Comparison of ENCODE assay signal across 20 cellular contexts in genomic region chr19:53546766-53547541, GRCh38. TPM values are rescaled to one million over a fixed set of nuclear protein-coding genes. Genes with fewer than 3 reads are reported as not detected.
DNase-seq lines count a peak whose midpoint lies in the region; ATAC-seq, FAIRE-seq and TF ChIP-seq lines count a peak whose summit lies in the region.
"Had no signal": no experiment of that assay in that cellular context is flagged by ENCODE, and none has a peak within 500 bp of the region (broad histone marks: within the 10 kb centered on the region; RNA-seq: fewer than 3 reads in every experiment).

No MANE protein-coding gene starts in this region.

- POLR2A ChIA-PET in HEK293 (lab: Yijun Ruan, JAX) (no interaction called here), HepG2 (lab: Yijun Ruan, JAX) (no interaction called here)

- H3K9me3 ChIP-seq in HEK293 (ENCODE audit: control insufficient read depth, insufficient read depth, low read depth, low read length): no peaks in the 10 kb centered on the region
- no peaks in the 10 kb centered on the region for H3K9me3 ChIP-seq in adipocyte (ENCODE audit: control insufficient read depth, low read length)
- no peaks in the 10 kb centered on the region for H3K9me3 ChIP-seq in HepG2 (ENCODE audit: low read length)
- no peaks in the 10 kb centered on the region for H3K9me3 ChIP-seq in subcutaneous abdominal adipose tissue (ENCODE audit: control insufficient read depth in 5 of 5, low read length in 5 of 5)
- H3K9me3 ChIP-seq: pancreas had no signal

- in situ Hi-C loops in HepG2 (cut with HindIII; ENCODE audit: extremely low pct_ligation_motif_present, low pct_unique_long_range_greater_than_20kb): no loop called here

- peaks cover 3% of the 10 kb centered on the region for H3K9me3 Mint-ChIP-seq in stimulated activated memory B cell treated with anti-CD40 and anti-IgM and Interleukin-4, amounts not matched to agents 10 μg/mL and 1 μg/mL and 100 μg/mL, for 72 hours
- H3K9me3 Mint-ChIP-seq: endodermal cell had no signal

- no peak for ATAC-seq in HepG2
- no peak for ATAC-seq in stimulated activated memory B cell treated with anti-CD40 and anti-IgM and Interleukin-4, amounts not matched to agents 10 μg/mL and 1 μg/mL and 100 μg/mL, for 72 hours

- whole genome bisulfite sequencing in HepG2 (ENCODE audit: low lambda C conversion rate): 83% methylated on average over 6 of the region's 6 CpGs

- peaks cover under 1 to 27% of the 10 kb centered on the region in 2 experiments for H3K36me3 ChIP-seq in HEK293 (ENCODE audit: control insufficient read depth in 2 of 2, insufficient read depth in 1 of 2, low read length in 2 of 2)
- H3K36me3 ChIP-seq in adipocyte (ENCODE audit: control insufficient read depth, insufficient read depth, low read length, severe bottlenecking): peaks cover 10% of the 10 kb centered on the region
- H3K36me3 ChIP-seq in HepG2 (replicated peaks in 1 of 2; ENCODE audit: control insufficient read depth in 1 of 2, insufficient read depth in 2 of 2, low read length in 2 of 2): 0 out of 5 replicates have a peak, but pooled peaks cover 2 to 9% of the 10 kb centered on the region in 2 experiments
- peaks cover 0 to 7% (median 4%) of the 10 kb centered on the region in 5 donors for H3K36me3 ChIP-seq in subcutaneous abdominal adipose tissue (ENCODE audit: control insufficient read depth in 5 of 5, insufficient read depth in 5 of 5, low read length in 5 of 5)
- H3K36me3 ChIP-seq: pancreas had no signal

- no peak overlapping the region for H3K27ac ChIP-seq in HEK293 (ENCODE audit: extremely low read depth, low read depth, low read length)
- H3K27ac ChIP-seq in HepG2 (ENCODE audit: extremely low read length, insufficient read depth, low read length): peak overlapping the region; percentile 29
- H3K27ac ChIP-seq in subcutaneous abdominal adipose tissue (ENCODE audit: low read depth, low read length): peak overlapping the region; percentile 32
- H3K27ac ChIP-seq: pancreas had no signal

- H3K27me3 ChIP-seq in adipocyte (replicated peaks; ENCODE audit: control insufficient read depth, insufficient read depth, low read length) (no peaks in the 10 kb centered on the region), HepG2 (ENCODE audit: control insufficient read depth in 1 of 2, insufficient read depth in 2 of 2, low read length in 2 of 2) (no peaks in the 10 kb centered on the region), subcutaneous abdominal adipose tissue (ENCODE audit: control insufficient read depth in 5 of 5, insufficient read depth in 4 of 5, low read length in 5 of 5) (no peaks in the 10 kb centered on the region)
- H3K27me3 ChIP-seq: pancreas had no signal

- H3K79me2 ChIP-seq in HepG2 (ENCODE audit: insufficient read depth, low read length): peaks cover 29% of the 10 kb centered on the region

- TF ChIP-seq RAD21 in HepG2 (CRISPR knock-in tag; IDR thresholded peaks at IDR 0.05): no peak

- no peak overlapping the region for H3K4me2 ChIP-seq in HepG2 (ENCODE audit: low read depth, low read length)

- H3K9ac ChIP-seq in adipocyte (ENCODE audit: low read length): peak overlapping the region; percentile 33
- H3K9ac ChIP-seq in HepG2 (ENCODE audit: insufficient read depth, low read depth, low read length): no peak overlapping the region
- H3K9ac ChIP-seq in subcutaneous abdominal adipose tissue (ENCODE audit: low read length in 5 of 5): no peak overlapping the region

- no TSS peak for BruUV-seq in HepG2 (replicated peaks; lab: Mats Ljungman, UMichigan)

- intact Hi-C loops in HepG2 (cut with micrococcal nuclease; ENCODE audit: unreplicated experiment): no loop called here

- no peak for FAIRE-seq in HepG2 (lab: Jason Lieb, UNC)
- FAIRE-seq: astrocyte, GM12892, pancreas had no signal

- DNase-seq in adipocyte (ENCODE audit: low read depth) (no peak), HepG2 (ENCODE audit: low spot score) (no peak), GM20000 (ENCODE audit: low spot score) (no peak), EL (no peak)
- DNase-seq: activated CD4-positive, alpha-beta T cell treated with anti-CD3 and anti-CD28 coated beads for 1 hour; activated CD8-positive, alpha-beta memory T cell treated with anti-CD3 and anti-CD28 coated beads, Interleukin-2, amount 50 U/mL, for 4 hours; activated gamma-delta T cell; endodermal cell; kidney glomerular epithelial cell; NCI-H1092; NCI-H69; OCI-M1; pancreas; stimulated activated CD4-positive, alpha-beta T cell treated with anti-CD3 and anti-CD28 coated beads, Interleukin-2, amount 100 ng/mL, for 24 hours had no signal

- no peak overlapping the region for H3K4me3 Mint-ChIP-seq in stimulated activated memory B cell treated with anti-CD40 and anti-IgM and Interleukin-4, amounts not matched to agents 10 μg/mL and 1 μg/mL and 100 μg/mL, for 72 hours
- H3K4me3 Mint-ChIP-seq: B cell, endodermal cell had no signal

- peaks cover 39% of the 10 kb centered on the region for H3K36me3 Mint-ChIP-seq in stimulated activated memory B cell treated with anti-CD40 and anti-IgM and Interleukin-4, amounts not matched to agents 10 μg/mL and 1 μg/mL and 100 μg/mL, for 72 hours

- H4K20me1 ChIP-seq in HepG2 (ENCODE audit: insufficient read depth, low read length): no peaks in the 10 kb centered on the region

- H3K27me3 Mint-ChIP-seq in stimulated activated memory B cell treated with anti-CD40 and anti-IgM and Interleukin-4, amounts not matched to agents 10 μg/mL and 1 μg/mL and 100 μg/mL, for 72 hours: no peaks in the 10 kb centered on the region
- H3K27me3 Mint-ChIP-seq: B cell had no signal

- H2AFZ ChIP-seq in HepG2 (ENCODE audit: low read length): no peak overlapping the region

- no peak overlapping the region for H3K4me3 ChIP-seq in HEK293 (ENCODE audit: low read depth, low read length)
- H3K4me3 ChIP-seq in adipocyte (ENCODE audit: low read length): no peak overlapping the region
- H3K4me3 ChIP-seq in HepG2 (replicated peaks in 1 of 3; ENCODE audit: insufficient read depth in 1 of 3, low read depth in 2 of 3, low read length in 3 of 3): no peak overlapping the region
- H3K4me3 ChIP-seq in subcutaneous abdominal adipose tissue (ENCODE audit: low read depth in 1 of 5, low read length in 5 of 5): peak overlapping the region in 1 of 5 donors; percentile 19
- H3K4me3 ChIP-seq: pancreas had no signal

- no peak for TF ChIP-seq EP300 in HepG2 (IDR thresholded peaks at IDR 0.05; ENCODE audit: low read depth in 2 of 2, low read length in 2 of 2)
- TF ChIP-seq EP300 in HepG2 (CRISPR knock-in tag; IDR thresholded peaks at IDR 0.05; ENCODE audit: borderline replicate concordance): no peak

- H3K27ac Mint-ChIP-seq in stimulated activated memory B cell treated with anti-CD40 and anti-IgM and Interleukin-4, amounts not matched to agents 10 μg/mL and 1 μg/mL and 100 μg/mL, for 72 hours: no peak overlapping the region
- H3K27ac Mint-ChIP-seq: B cell, endodermal cell had no signal

- CTCF ChIA-PET in HEK293 (lab: Yijun Ruan, JAX): no interaction called here
- CTCF ChIA-PET in HepG2 (lab: Yijun Ruan, JAX; ENCODE audit: low intra/inter-chr PET ratio, low total read pairs): no interaction called here

- H3K4me1 Mint-ChIP-seq in stimulated activated memory B cell treated with anti-CD40 and anti-IgM and Interleukin-4, amounts not matched to agents 10 μg/mL and 1 μg/mL and 100 μg/mL, for 72 hours: peaks cover 10% of the 10 kb centered on the region

- no peak for TF ChIP-seq CTCF in HEK293 (tag by site-specific recombination; IDR thresholded peaks at IDR 0.05)
- TF ChIP-seq CTCF in HepG2 (CRISPR knock-in tag; IDR thresholded peaks at IDR 0.05): no peak
- TF ChIP-seq CTCF in GM20000 (IDR thresholded peaks at IDR 0.05; ENCODE audit: extremely low read depth, missing control alignments): no peak

- H3K4me1 ChIP-seq in HEK293 (ENCODE audit: control insufficient read depth, insufficient read depth, low read length): no peaks in the 10 kb centered on the region
- H3K4me1 ChIP-seq in adipocyte (ENCODE audit: control insufficient read depth, insufficient read depth, low read length): peaks cover 35% of the 10 kb centered on the region
- peaks cover 39% of the 10 kb centered on the region for H3K4me1 ChIP-seq in HepG2 (ENCODE audit: insufficient read depth, low read length)
- peaks cover 2 to 20% (median 14%) of the 10 kb centered on the region in 5 donors for H3K4me1 ChIP-seq in subcutaneous abdominal adipose tissue (ENCODE audit: control insufficient read depth in 5 of 5, insufficient read depth in 5 of 5, low read length in 5 of 5)
- H3K4me1 ChIP-seq: pancreas had no signal

- TF ChIP-seq POLR2A in HepG2 (IDR thresholded peaks at IDR 0.05; ENCODE audit: insufficient read depth in 1 of 2, low read depth in 2 of 2, low read length in 2 of 2): no peak

TF ChIP-seq in HepG2, 621 proteins besides CTCF, POLR2A, EP300 and RAD21:
- TF ChIP-seq ATF7 (IDR thresholded peaks at IDR 0.05): peak; percentile 73
- no peak for TF ChIP-seq ATF7 (CRISPR knock-in tag; IDR thresholded peaks at IDR 0.05)
- no peak for TF ChIP-seq ZNF12 (CRISPR knock-in tag; IDR thresholded peaks at IDR 0.05)

RNA-seq across cellular contexts. Expression of gene ZNF331, which starts 9.0 kb away (rescaled TPM):
- total RNA-seq in HepG2 (2016; rRNA removed; fragmentation: Illumina TruSeq; extraction: Trizol): 13.3 and 15.2 TPM in 2 replicates
- total RNA-seq in HepG2 (2016; cell fraction: cytosol; rRNA removed; fragmentation: Illumina TruSeq; extraction: Trizol; ENCODE audit: low read depth): 5.0 and 5.3 TPM in 2 replicates
- total RNA-seq in HepG2 (2016; cell fraction: insoluble cytoplasmic fraction; rRNA removed; fragmentation: Illumina TruSeq; extraction: Trizol): 11.2 and 12.7 TPM in 2 replicates
- 8.0 and 8.5 TPM in 2 replicates for total RNA-seq in HepG2 (2016; cell fraction: membrane; rRNA removed; fragmentation: Illumina TruSeq; extraction: Trizol)
- 16.0 and 20.7 TPM in 2 replicates for total RNA-seq in HepG2 (2016; cell fraction: nucleus; rRNA removed; fragmentation: Illumina TruSeq; extraction: Trizol)
- polyA plus RNA-seq in HepG2 (2011; rRNA removed): 8.2 and 9.5 TPM in 2 replicates
- polyA plus RNA-seq in HepG2 (2011; cell fraction: cytosol; rRNA removed): 3.3 and 4.9 TPM in 2 replicates
- polyA plus RNA-seq in HepG2 (2011; cell fraction: nucleus; rRNA removed): 20.2 and 21.6 TPM in 2 replicates
- polyA plus RNA-seq in HepG2 (2012): 22.2 and 38.0 TPM in 2 replicates
- polyA plus RNA-seq in HepG2 (2016; cell fraction: cytosol; fragmentation: Illumina TruSeq; extraction: Trizol; ENCODE audit: low read depth): 1.2 and 1.3 TPM in 2 replicates
- 10.1 and 10.3 TPM in 2 replicates for polyA plus RNA-seq in HepG2 (2016; cell fraction: insoluble cytoplasmic fraction; fragmentation: Illumina TruSeq; extraction: Trizol; ENCODE audit: low read depth)
- polyA plus RNA-seq in HepG2 (2016; cell fraction: membrane; fragmentation: Illumina TruSeq; extraction: Trizol; ENCODE audit: low read depth): 2.9 and 3.4 TPM in 2 replicates
- polyA plus RNA-seq in HepG2 (2016; cell fraction: nucleus; fragmentation: Illumina TruSeq; extraction: Trizol; ENCODE audit: insufficient read depth, low read depth): 51.3 and 54.8 TPM in 2 replicates
- polyA minus RNA-seq in HepG2 (2011; rRNA and poly(A)+ RNA removed; ENCODE audit: low replicate concordance): 5.6 and 18.7 TPM in 2 replicates
- polyA minus RNA-seq in HepG2 (2011; cell fraction: cytosol; rRNA and poly(A)+ RNA removed): 7.9 and 9.9 TPM in 2 replicates
- 20.4 and 22.9 TPM in 2 replicates for polyA minus RNA-seq in HepG2 (2011; cell fraction: nucleus; rRNA and poly(A)+ RNA removed)

Comparison
In these comparisons a context has a peak if more than half of its experiments do, and no peak if none do; other contexts are left out.
1. Of the 63 proteins assayed by ChIP-seq in both HepG2 and HEK293: peak only in HepG2: none; only in HEK293: ATF2; in both: none; in neither: 62.